ENCODE assay signal across 8 cellular contexts in the genomic region with DNA sequence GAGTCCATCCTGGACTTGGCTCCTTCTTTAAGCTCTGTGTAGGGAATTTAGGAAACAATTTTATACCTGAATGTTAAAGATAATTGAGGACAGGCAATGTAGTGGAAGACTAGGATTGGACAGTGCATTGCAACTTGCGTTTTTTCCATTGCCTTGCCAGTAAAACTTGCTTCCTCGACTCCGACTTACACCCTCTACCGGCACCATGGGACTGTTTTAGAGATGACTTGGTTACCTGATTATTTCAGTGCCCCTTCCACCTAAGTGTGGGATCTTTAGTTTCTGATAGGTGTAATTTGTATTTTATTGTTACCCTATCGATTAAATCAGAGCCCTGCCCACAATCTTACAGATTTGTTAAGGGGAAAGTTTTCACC. TPM values are rescaled to one million over a fixed set of nuclear protein-coding genes. Genes with fewer than 3 reads are reported as not detected.
DNase-seq lines count a peak whose midpoint lies in the region; ATAC-seq and TF ChIP-seq lines count a peak whose summit lies in the region.

No MANE protein-coding gene starts in this region.

- peak overlapping the region; percentile 86 for H3K4me3 ChIP-seq in CD8-positive, alpha-beta memory T cell (ENCODE audit: low read length)
- H3K4me3 ChIP-seq in GM23338, result peak overlapping the region; percentile 91
- peak overlapping the region; percentile 84 for H3K4me3 ChIP-seq in SK-N-MC
- H3K4me3 ChIP-seq in fibroblast of mammary gland (ENCODE audit: control insufficient read depth, low read depth, low read length), result peak overlapping the region; percentile 76

- H3K27ac Mint-ChIP-seq in CD8-positive, alpha-beta memory T cell, result peak overlapping the region in 5 of 8 donors; percentile 90 to 96 (median 93)
- no peak overlapping the region; the same call in 1 of the 2 replicates for H3K27ac Mint-ChIP-seq in GM23338

- peak; percentile 13 for ATAC-seq in GM23338
- no peak for ATAC-seq in GM19455 (IDR thresholded peaks at IDR 0.05; ENCODE audit: unreplicated experiment)
- no peak for ATAC-seq in GM18505 (IDR thresholded peaks at IDR 0.05; ENCODE audit: unreplicated experiment)

- no peaks in the 10 kb centered on the region for H3K9me3 ChIP-seq in CD8-positive, alpha-beta memory T cell (ENCODE audit: low read length)
- no peaks in the 10 kb centered on the region for H3K9me3 ChIP-seq in SK-N-MC (ENCODE audit: low read depth, low read length)

- H4K20me1 ChIP-seq in GM23338 (replicated peaks; ENCODE audit: insufficient read depth), result peaks cover 9% of the 10 kb centered on the region

- no peak for TF ChIP-seq POLR2A in GM18505 (IDR thresholded peaks at IDR 0.05; ENCODE audit: borderline replicate concordance, extremely low read depth, insufficient read depth, insufficient read length)

- H3K27me3 ChIP-seq in CD8-positive, alpha-beta memory T cell (ENCODE audit: insufficient read depth, low read length, poor library complexity, severe bottlenecking), result no peaks in the 10 kb centered on the region
- no peaks in the 10 kb centered on the region for H3K27me3 ChIP-seq in GM23338 (ENCODE audit: insufficient read depth)

- H3K4me2 ChIP-seq in GM23338, result peak overlapping the region; percentile 83

- no peaks in the 10 kb centered on the region for H3K36me3 ChIP-seq in CD8-positive, alpha-beta memory T cell (ENCODE audit: insufficient read depth, low read length)
- H3K36me3 ChIP-seq in GM23338 (ENCODE audit: insufficient read depth), result no peaks in the 10 kb centered on the region
- no peaks in the 10 kb centered on the region for H3K36me3 ChIP-seq in SK-N-MC (ENCODE audit: insufficient read depth, low read length)

- H3K27me3 Mint-ChIP-seq in CD8-positive, alpha-beta memory T cell, result peaks cover 0 to 4% of the 10 kb centered on the region in 2 donors
- H3K27me3 Mint-ChIP-seq in GM23338 (ENCODE audit: insufficient read depth, low read depth, poor library complexity), result no peaks in the 10 kb centered on the region

- H3K36me3 Mint-ChIP-seq in CD8-positive, alpha-beta memory T cell, result peaks cover 0 to 11% (median 0%) of the 10 kb centered on the region in 3 donors
- peaks cover 5% of the 10 kb centered on the region for H3K36me3 Mint-ChIP-seq in GM23338 (ENCODE audit: low read depth)

- H3K4me1 Mint-ChIP-seq in CD8-positive, alpha-beta memory T cell, result peaks cover 29 to 40% (median 35%) of the 10 kb centered on the region in 3 donors
- H3K4me1 Mint-ChIP-seq in GM23338, result peaks cover 14% of the 10 kb centered on the region; the same call in 2 of the 3 replicates

- TF ChIP-seq CTCF in GM23338 (conservative IDR thresholded peaks at IDR 0.05; ENCODE audit: low read depth in 2 of 2) (peak; percentile 19 to 30; a peak in 2 of 4 replicates), fibroblast of mammary gland (conservative IDR thresholded peaks at IDR 0.05; ENCODE audit: control insufficient read depth, insufficient read depth, low read depth, low read length) (peak; percentile 38)

- no peaks in the 10 kb centered on the region for H3K9me3 Mint-ChIP-seq in CD8-positive, alpha-beta memory T cell
- H3K9me3 Mint-ChIP-seq in GM23338, result no peaks in the 10 kb centered on the region

- no peaks in the 10 kb centered on the region for H3F3A ChIP-seq in GM23338 (replicated peaks; ENCODE audit: low read depth)

- no peaks in the 10 kb centered on the region for H3K9me2 ChIP-seq in GM23338 (ENCODE audit: insufficient read depth)

- CTCF ChIA-PET in CD8-positive, alpha-beta memory T cell (lab: Charles Lee), result interaction anchor here (1.4 to 2.4 kb wide), 6 partner anchors 13 to 148 kb away, joined by 3 to 11 read pairs (median 8); partner anchors contain the start of genes NCBP2L and TSC22D3

- H3K4me3 Mint-ChIP-seq in CD8-positive, alpha-beta memory T cell, result peak overlapping the region; percentile 88 to 97 (median 93)
- H3K4me3 Mint-ChIP-seq in GM23338, result peak overlapping the region; percentile 96

- peaks cover 59% of the 10 kb centered on the region for H3K79me2 ChIP-seq in GM23338 (replicated peaks; ENCODE audit: insufficient read depth)

- H2AFZ ChIP-seq in GM23338, result no peak overlapping the region

- POLR2A ChIA-PET in CD8-positive, alpha-beta memory T cell (lab: Charles Lee), result interaction anchor here (0.8 to 1.4 kb wide), 4 partner anchors 14 to 178 kb away, joined by 3 to 4 read pairs (median 3); partner anchors contain the start of gene NCBP2L

- peak overlapping the region; percentile 86 for H3K9ac ChIP-seq in SK-N-MC (ENCODE audit: insufficient read length)

- peaks cover 9% of the 10 kb centered on the region for H3K4me1 ChIP-seq in CD8-positive, alpha-beta memory T cell (ENCODE audit: insufficient read depth, low read length)
- H3K4me1 ChIP-seq in GM23338 (ENCODE audit: insufficient read depth), result peaks cover 7% of the 10 kb centered on the region; the same call in 1 of the 2 replicates

- peak overlapping the region; percentile 83 for H3K27ac ChIP-seq in CD8-positive, alpha-beta memory T cell (ENCODE audit: low read depth, low read length)
- no peak overlapping the region for H3K27ac ChIP-seq in GM23338 (ENCODE audit: low read depth)
- H3K27ac ChIP-seq in SK-N-MC, result no peak overlapping the region

- DNase-seq in CD8-positive, alpha-beta memory T cell, result no peak
- DNase-seq in GM23338 (ENCODE audit: low spot score) (peak; percentile 13), SK-N-MC (ENCODE audit: low read depth, low spot score) (no peak), fibroblast of mammary gland (ENCODE audit: low read depth) (peak; percentile 42), pons (ENCODE audit: low spot score) (peak; percentile 24), HT-29 (ENCODE audit: low spot score) (no peak)

TF ChIP-seq in GM23338, 12 proteins besides CTCF, POLR2A, EP300 and RAD21:
- TF ChIP-seq ZNF114 (CRISPR knock-in tag; IDR thresholded peaks at IDR 0.05) (no peak), POLR2AphosphoS5 (IDR thresholded peaks at IDR 0.05; ENCODE audit: low read depth) (no peak), NANOG (IDR thresholded peaks at IDR 0.05; ENCODE audit: borderline replicate concordance) (no peak), EZH2 (IDR thresholded peaks at IDR 0.05; ENCODE audit: low read depth, unreplicated experiment) (no peak)
- TF ChIP-seq, protein P1, sequence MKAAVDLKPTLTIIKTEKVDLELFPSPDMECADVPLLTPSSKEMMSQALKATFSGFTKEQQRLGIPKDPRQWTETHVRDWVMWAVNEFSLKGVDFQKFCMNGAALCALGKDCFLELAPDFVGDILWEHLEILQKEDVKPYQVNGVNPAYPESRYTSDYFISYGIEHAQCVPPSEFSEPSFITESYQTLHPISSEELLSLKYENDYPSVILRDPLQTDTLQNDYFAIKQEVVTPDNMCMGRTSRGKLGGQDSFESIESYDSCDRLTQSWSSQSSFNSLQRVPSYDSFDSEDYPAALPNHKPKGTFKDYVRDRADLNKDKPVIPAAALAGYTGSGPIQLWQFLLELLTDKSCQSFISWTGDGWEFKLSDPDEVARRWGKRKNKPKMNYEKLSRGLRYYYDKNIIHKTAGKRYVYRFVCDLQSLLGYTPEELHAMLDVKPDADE (IDR thresholded peaks at IDR 0.05), result no peak
TF ChIP-seq in GM23338: peak in this region for 0.

RNA-seq across cellular contexts. Expression of gene PRPS1, which starts 1.2 kb away (rescaled TPM):
- 100 to 1,000 TPM; 110 to 113 TPM for total RNA-seq in CD8-positive, alpha-beta memory T cell
- polyA plus RNA-seq in CD8-positive, alpha-beta memory T cell, result 49.7 TPM
- total RNA-seq in GM23338 (2014; rRNA removed; shearing (Covaris generic)), result 149 and 189 TPM in 2 replicates
- polyA plus RNA-seq in GM23338 (2016; fragmentation: Nextera tagmentation; extraction: Ambion mirVana), result 91.1 and 93.6 TPM in 2 replicates
- total RNA-seq in HT-29 (2014; rRNA removed; shearing (Covaris generic)), result 34.4 and 37.8 TPM in 2 replicates

Comparison
In these comparisons a context has a peak if more than half of its experiments do, and no peak if none do; other contexts are left out.
1. DNase-seq: peak in GM23338 (single experiment), fibroblast of mammary gland (single experiment) and pons (single experiment); none in CD8-positive, alpha-beta memory T cell (0 of 5), SK-N-MC (single experiment) and HT-29 (single experiment).
2. Peak in every context shown above with its lines, with median percentiles within 50 percentile points of each other: H3K4me3 ChIP-seq.